Comparison of ENCODE assay signal across 1 cellular context in genomic region chr16:68509381-68509780, GRCh38.
TF ChIP-seq lines count a peak whose summit lies in the region.

No MANE protein-coding gene starts in this region.

TF ChIP-seq in HepG2, 621 proteins besides CTCF, POLR2A, EP300 and RAD21 (continued from another document):
- no peak for TF ChIP-seq NFE2L1 (CRISPR knock-in tag; IDR thresholded peaks at IDR 0.05; ENCODE audit: borderline replicate concordance)
- no peak for TF ChIP-seq ZFP36L2 (CRISPR knock-in tag; IDR thresholded peaks at IDR 0.05)
- TF ChIP-seq BHLHE40 (IDR thresholded peaks at IDR 0.05; ENCODE audit: low read length), result no peak
- TF ChIP-seq ZNF564 (CRISPR knock-in tag; IDR thresholded peaks at IDR 0.05), result no peak
- no peak for TF ChIP-seq GATAD2A (CRISPR knock-in tag; IDR thresholded peaks at IDR 0.05)
